In genomic region chr19:5966215-5966614, GRCh38 we compare ENCODE assay signal across 10 cellular contexts. TPM values are rescaled to one million over a fixed set of nuclear protein-coding genes. Genes with fewer than 3 reads are reported as not detected.
DNase-seq lines count a peak whose midpoint lies in the region; ATAC-seq and TF ChIP-seq lines count a peak whose summit lies in the region.
"Had no signal": no experiment of that assay in that cellular context is flagged by ENCODE, and none has a peak within 500 bp of the region (broad histone marks: within the 10 kb centered on the region; RNA-seq: fewer than 3 reads in every experiment).

No MANE protein-coding gene starts in this region.

- H3K9me3 ChIP-seq in SK-N-MC (ENCODE audit: low read depth, low read length), result no peaks in the 10 kb centered on the region

- ATAC-seq in esophagus mucosa, result no peak

- no peak overlapping the region for H3K4me3 Mint-ChIP-seq in nephron

- no peaks in the 10 kb centered on the region for H3K27me3 Mint-ChIP-seq in nephron (ENCODE audit: low read depth)
- H3K27me3 Mint-ChIP-seq: IgD-negative memory B cell had no signal

- no peak overlapping the region for H3K27ac ChIP-seq in SK-N-MC

- DNase-seq in AG20443 (ENCODE audit: low spot score) (peak; percentile 80), SK-N-MC (ENCODE audit: low read depth, low spot score) (no peak), fibroblast of pulmonary artery (ENCODE audit: low read depth) (peak; percentile 92), SW480 (ENCODE audit: low spot score) (no peak), NCI-H1092 treated with DMSO at 0.1 percent for 48 hours (lab: John Stamatoyannopoulos, UW) (no peak), NCI-H146 (lab: John Stamatoyannopoulos, UW) (no peak)
- DNase-seq: activated CD8-positive, alpha-beta memory T cell treated with anti-CD3 and anti-CD28 coated beads for 24 hours had no signal

- H3K9me3 Mint-ChIP-seq in nephron, result no peaks in the 10 kb centered on the region
- H3K9me3 Mint-ChIP-seq: IgD-negative memory B cell had no signal

- TF ChIP-seq CTCF in fibroblast of pulmonary artery (IDR thresholded peaks at IDR 0.05; ENCODE audit: low read length, missing control alignments) (no peak), nephron (IDR thresholded peaks at IDR 0.05; ENCODE audit: unreplicated experiment in 3 of 3) (no peak)

- H3K36me3 Mint-ChIP-seq in nephron (ENCODE audit: low read depth), result peaks cover 3% of the 10 kb centered on the region

- peaks cover 48% of the 10 kb centered on the region for H3K4me1 Mint-ChIP-seq in nephron

- H3K4me3 ChIP-seq in SK-N-MC (no peak overlapping the region), fibroblast of pulmonary artery (replicated peaks; ENCODE audit: low read depth, low read length) (no peak overlapping the region)

- H3K36me3 ChIP-seq in SK-N-MC (ENCODE audit: insufficient read depth, low read length), result peaks cover 13% of the 10 kb centered on the region

- peak overlapping the region; percentile 44 to 85 (median 53) for H3K27ac Mint-ChIP-seq in nephron

- peak overlapping the region; percentile 29 for H3K9ac ChIP-seq in SK-N-MC (ENCODE audit: insufficient read length)

RNA-seq across cellular contexts. Expression of gene RANBP3, which starts 11.7 kb away (rescaled TPM):
- 49.6 TPM for total RNA-seq in esophagus mucosa

RNA-seq across cellular contexts. Expression of gene CAPS, which starts 52.2 kb away (rescaled TPM):
- 2.7 TPM for total RNA-seq in esophagus mucosa

Comparison
In these comparisons a context has a peak if more than half of its experiments do, and no peak if none do; other contexts are left out.
1. DNase-seq: peak in AG20443 (single experiment) and fibroblast of pulmonary artery (single experiment); none in SK-N-MC (single experiment), SW480 (single experiment), NCI-H1092 treated with DMSO at 0.1 percent for 48 hours (single experiment) and NCI-H146 (single experiment).